ENCODE assay signal across 13 cellular contexts in the genomic region with DNA sequence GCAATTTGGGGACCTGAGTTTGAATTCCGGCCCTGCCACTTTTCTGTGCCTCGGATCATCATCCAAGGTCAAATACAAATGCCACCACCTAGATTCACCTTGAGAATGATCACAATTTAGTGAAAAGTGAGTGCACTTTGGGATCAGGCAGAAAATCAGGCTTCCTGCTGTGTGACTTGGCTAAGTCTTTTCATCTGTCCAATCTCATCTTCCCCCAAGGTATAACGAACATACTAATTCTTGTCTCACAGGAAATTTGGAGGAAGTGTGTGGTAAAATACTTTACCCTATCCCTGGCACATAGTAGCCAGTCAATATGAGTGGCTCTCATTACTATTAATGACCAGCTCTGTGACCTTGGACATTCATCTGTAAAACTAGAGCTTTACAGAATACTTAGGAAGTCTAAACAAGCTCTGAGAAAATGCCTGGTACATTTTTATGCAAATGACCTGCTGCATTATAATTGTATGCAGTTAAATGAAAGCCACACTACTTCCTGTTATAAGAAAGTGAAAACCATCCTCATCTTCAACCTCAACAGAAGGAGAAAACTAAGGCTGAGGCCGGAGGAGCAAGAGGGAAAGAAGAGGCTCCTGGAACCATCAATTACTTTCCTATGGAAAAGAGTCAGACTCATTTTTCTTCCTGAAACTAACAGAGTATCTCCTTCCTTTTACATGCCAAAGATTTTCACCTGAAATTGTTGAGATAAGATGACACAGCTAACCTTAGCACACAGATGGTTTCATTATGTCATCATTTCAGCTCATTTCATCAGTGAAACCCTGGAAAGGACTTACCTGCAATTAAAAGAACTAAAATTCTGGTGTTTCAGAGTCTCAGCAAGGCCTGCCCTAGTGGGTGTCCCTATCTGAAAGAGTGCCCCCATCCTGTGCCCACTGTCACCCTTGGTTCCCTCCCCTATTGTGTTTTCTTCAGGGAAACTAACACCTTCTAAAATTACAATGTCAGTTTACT.
DNase-seq lines count a peak whose midpoint lies in the region; ATAC-seq and TF ChIP-seq lines count a peak whose summit lies in the region.
"Had no signal": no experiment of that assay in that cellular context is flagged by ENCODE, and none has a peak within 500 bp of the region (broad histone marks: within the 10 kb centered on the region; RNA-seq: fewer than 3 reads in every experiment).

No MANE protein-coding gene starts in this region.

- no peaks in the 10 kb centered on the region for H3K27me3 Mint-ChIP-seq in activated naive CD8-positive, alpha-beta T cell

- H3K36me3 ChIP-seq in GM06990 (ENCODE audit: control insufficient read depth, insufficient read depth, low read length) = no peaks in the 10 kb centered on the region
- H3K36me3 ChIP-seq in WERI-Rb-1 = no peaks in the 10 kb centered on the region
- H3K36me3 ChIP-seq: neural progenitor cell had no signal

- peak; percentile 22 for DNase-seq in GM06990 (ENCODE audit: extremely low read depth, insufficient read length)
- no peak for DNase-seq in stimulated activated CD4-positive, alpha-beta T cell treated with anti-CD3 and anti-CD28 coated beads, Interleukin-2, amount 100 ng/mL, for 24 hours
- no peak for DNase-seq in WERI-Rb-1
- DNase-seq in activated CD4-positive, alpha-beta T cell treated with anti-CD3 and anti-CD28 coated beads for 48 hours = no peak
- DNase-seq: activated naive CD4-positive, alpha-beta T cell; GOT3; kidney glomerular epithelial cell had no signal

- H3K27ac ChIP-seq in WERI-Rb-1 = no peak overlapping the region
- H3K27ac ChIP-seq: neural progenitor cell had no signal

- H3K27me3 ChIP-seq in GM06990 (replicated peaks; ENCODE audit: control insufficient read depth, insufficient read depth, low read length) (no peaks in the 10 kb centered on the region), WERI-Rb-1 (ENCODE audit: insufficient read depth, low read depth, severe bottlenecking) (no peaks in the 10 kb centered on the region)
- H3K27me3 ChIP-seq: neural progenitor cell had no signal

- H3K36me3 Mint-ChIP-seq in activated naive CD8-positive, alpha-beta T cell = no peaks in the 10 kb centered on the region
- H3K36me3 Mint-ChIP-seq: neural progenitor cell, WTC11 had no signal

- TF ChIP-seq CTCF in GM06990 (IDR thresholded peaks at IDR 0.05; ENCODE audit: insufficient read depth, low read length, poor library complexity, severe bottlenecking) (no peak), WERI-Rb-1 (IDR thresholded peaks at IDR 0.05; ENCODE audit: low read depth, low read length) (no peak)

- ATAC-seq in GM18870 (IDR thresholded peaks at IDR 0.05; ENCODE audit: unreplicated experiment) = peak; percentile 48
- peak; percentile 65 for ATAC-seq in HG02981 (IDR thresholded peaks at IDR 0.05; ENCODE audit: unreplicated experiment)
- ATAC-seq: Right ventricle myocardium inferior, WTC11 had no signal

- H3K4me3 ChIP-seq in GM06990 (replicated peaks; ENCODE audit: low read depth, low read length) (no peak overlapping the region), WERI-Rb-1 (ENCODE audit: low read depth, low read length) (no peak overlapping the region)
- H3K4me3 ChIP-seq: neural progenitor cell had no signal

- H3K27ac Mint-ChIP-seq in activated naive CD8-positive, alpha-beta T cell = peak overlapping the region; percentile 66
- H3K27ac Mint-ChIP-seq: neural progenitor cell, WTC11 had no signal

- H3K9me3 Mint-ChIP-seq in activated naive CD8-positive, alpha-beta T cell (ENCODE audit: low read depth) = no peaks in the 10 kb centered on the region
- H3K9me3 Mint-ChIP-seq: neural progenitor cell, WTC11 had no signal

- H3K4me3 Mint-ChIP-seq in activated naive CD8-positive, alpha-beta T cell = peak overlapping the region; percentile 38
- H3K4me3 Mint-ChIP-seq: neural progenitor cell, WTC11 had no signal

- H3K4me1 Mint-ChIP-seq in activated naive CD8-positive, alpha-beta T cell (ENCODE audit: low read depth) = peaks cover 48% of the 10 kb centered on the region

- no peaks in the 10 kb centered on the region for H3K9me3 ChIP-seq in WERI-Rb-1 (ENCODE audit: severe bottlenecking)
